1 cellular context compared by ENCODE assay signal in genomic region chr1:2269922-2270259, GRCh38.
TF ChIP-seq lines count a peak whose summit lies in the region.

No MANE protein-coding gene starts in this region.

TF ChIP-seq in K562, 482 proteins besides CTCF, POLR2A, EP300 and RAD21:
- no peak for TF ChIP-seq CBX1 (IDR thresholded peaks at IDR 0.05; ENCODE audit: low read depth)
- TF ChIP-seq MTA2 (IDR thresholded peaks at IDR 0.05; ENCODE audit: low read depth) = no peak
- TF ChIP-seq RBFOX2 (IDR thresholded peaks at IDR 0.05; ENCODE audit: low read depth, low read length) = 0 out of 2 replicates have a peak, but pooled peaks have one; percentile 16
- no peak for TF ChIP-seq FOXK1 (CRISPR knock-in tag; IDR thresholded peaks at IDR 0.05; ENCODE audit: borderline replicate concordance)
- no peak for TF ChIP-seq RBM17 (IDR thresholded peaks at IDR 0.05; ENCODE audit: borderline replicate concordance, low read depth, low read length)
- peak; percentile 98 for TF ChIP-seq ZBTB33 (CRISPR knock-in tag; IDR thresholded peaks at IDR 0.05)
- TF ChIP-seq ZKSCAN1 (IDR thresholded peaks at IDR 0.05; ENCODE audit: low read depth, low read length) = no peak
- TF ChIP-seq TAF9B (IDR thresholded peaks at IDR 0.05; ENCODE audit: partially characterized antibody) = no peak
- TF ChIP-seq RERE (CRISPR knock-in tag; IDR thresholded peaks at IDR 0.05; ENCODE audit: borderline replicate concordance) = no peak
- TF ChIP-seq TFAP4 (CRISPR knock-in tag; IDR thresholded peaks at IDR 0.05; ENCODE audit: borderline replicate concordance) = no peak
- no peak for TF ChIP-seq ZNF311 (CRISPR knock-in tag; IDR thresholded peaks at IDR 0.05)
- TF ChIP-seq RBM34 (IDR thresholded peaks at IDR 0.05; ENCODE audit: borderline replicate concordance, insufficient read depth, low read length) = no peak
- TF ChIP-seq BRD4 (IDR thresholded peaks at IDR 0.05) = no peak
